In genomic region chr7:157268540-157268939, GRCh38 we compare ENCODE assay signal across 34 cellular contexts.
DNase-seq lines count a peak whose midpoint lies in the region; ATAC-seq and TF ChIP-seq lines count a peak whose summit lies in the region.
"Had no signal": no experiment of that assay in that cellular context is flagged by ENCODE, and none has a peak within 500 bp of the region (broad histone marks: within the 10 kb centered on the region; RNA-seq: fewer than 3 reads in every experiment).

No MANE protein-coding gene starts in this region.

- H3T11ph ChIP-seq in H9 (ENCODE audit: low read length): no peak overlapping the region

- no peak overlapping the region for H3K23ac ChIP-seq in H9 (ENCODE audit: insufficient read length, low read depth, low read length)
- peak overlapping the region; percentile 0 for H3K23ac ChIP-seq in neuronal stem cell (ENCODE audit: low read depth, low read length, poor library complexity)

- no peak overlapping the region for H3K9ac ChIP-seq in H9 (ENCODE audit: extremely low read depth, insufficient read length, low read length)
- H3K9ac ChIP-seq in neuronal stem cell (ENCODE audit: low read depth, low read length, poor library complexity): no peak overlapping the region

- no peaks in the 10 kb centered on the region for H3K79me2 ChIP-seq in H9 (ENCODE audit: insufficient read depth, low read length)

- H3K4ac ChIP-seq in H9 (ENCODE audit: low read depth, low read length) (no peak overlapping the region), neuronal stem cell (ENCODE audit: low read length) (no peak overlapping the region)

- H4K91ac ChIP-seq in H9 (ENCODE audit: insufficient read length, low read depth, low read length): no peak overlapping the region
- H4K91ac ChIP-seq in neuronal stem cell (ENCODE audit: low read depth, low read length, poor library complexity): no peak overlapping the region

- no peaks in the 10 kb centered on the region for H3K9me3 Mint-ChIP-seq in H9
- no peaks in the 10 kb centered on the region for H3K9me3 Mint-ChIP-seq in endothelial cell (ENCODE audit: unreplicated experiment)
- H3K9me3 Mint-ChIP-seq in activated CD4-positive, alpha-beta T cell treated with anti-CD3 and anti-CD28 coated beads for 36 hours (ENCODE audit: low read depth): no peaks in the 10 kb centered on the region
- H3K9me3 Mint-ChIP-seq: activated CD8-positive, alpha-beta T cell treated with anti-CD3 and anti-CD28 coated beads for 36 hours had no signal

- WGBS in H9 (ENCODE audit: extremely low coverage, insufficient read length, low lambda C conversion rate): no CpG with 5 or more reads among the region's 13 CpGs
- WGBS in neuronal stem cell (ENCODE audit: extremely low coverage in 2 of 2, insufficient read length in 2 of 2, insufficient replicate concordance in 1 of 2), 2 donors: no CpG with 5 or more reads among the region's 13 CpGs

- H3K14ac ChIP-seq in H9 (ENCODE audit: insufficient read depth, low read length) (no peak overlapping the region), neuronal stem cell (ENCODE audit: low read length) (no peak overlapping the region)

- CTCF ChIA-PET in RWPE1 (lab: Yijun Ruan, JAX): no interaction called here
- CTCF ChIA-PET in activated CD4-positive, alpha-beta T cell treated with anti-CD3 and anti-CD28 coated beads for 36 hours (lab: Charles Lee): interaction anchor here (0.6 to 0.7 kb wide), 2 partner anchors 70 to 126 kb away, joined by 3 to 4 read pairs; no protein-coding TSS in a partner anchor

- no peak overlapping the region for H3K56ac ChIP-seq in H9 (ENCODE audit: insufficient read length, low read depth, low read length)

- POLR2A ChIA-PET in RWPE1 (lab: Yijun Ruan, JAX; ENCODE audit: low non-redundant PET): no interaction called here
- POLR2A ChIA-PET in activated CD4-positive, alpha-beta T cell treated with anti-CD3 and anti-CD28 coated beads for 36 hours (lab: Charles Lee): interaction anchor here (0.6 kb wide), 1 partner anchor 317 kb away, joined by 14 read pairs; no protein-coding TSS in a partner anchor

- ATAC-seq in GM19467 (IDR thresholded peaks at IDR 0.05; ENCODE audit: unreplicated experiment) (no peak), GM21737 (IDR thresholded peaks at IDR 0.05; ENCODE audit: unreplicated experiment) (no peak)
- ATAC-seq in activated CD4-positive, alpha-beta T cell treated with anti-CD3 and anti-CD28 coated beads for 36 hours: no peak
- ATAC-seq: activated CD4-positive, CD25-positive, alpha-beta regulatory T cell treated with anti-CD3 and anti-CD28 coated beads, Interleukin-2, amount 50 U/mL, for 24 hours; activated CD8-positive, alpha-beta T cell treated with anti-CD3 and anti-CD28 coated beads for 36 hours; body of pancreas; left cardiac atrium; stimulated activated naive CD8-positive, alpha-beta T cell treated with anti-CD3 and anti-CD28 coated beads, Interleukin-15, Interleukin-2, amounts not matched to agents 100 U/mL and 50 U/mL, for 24 hours had no signal

- H3K36me3 ChIP-seq in neuronal stem cell (replicated peaks in 1 of 2; ENCODE audit: control insufficient read depth in 2 of 2, insufficient read depth in 2 of 2, low read length in 2 of 2): peaks cover 30 to 82% of the 10 kb centered on the region in 2 donors
- H3K36me3 ChIP-seq: uterus had no signal

- no peak for DNase-seq in H9
- no peak for DNase-seq in RWPE1 (ENCODE audit: low spot score)
- DNase-seq in endothelial cell (ENCODE audit: low spot score): no peak
- DNase-seq in neuronal stem cell (ENCODE audit: low spot score): no peak
- no peak for DNase-seq in caudate nucleus (lab: John Stamatoyannopoulos, UW)
- DNase-seq in activated CD4-positive, alpha-beta T cell treated with anti-CD3 and anti-CD28 coated beads for 36 hours: no peak
- DNase-seq: activated CD8-positive, alpha-beta T cell treated with anti-CD3 and anti-CD28 coated beads for 36 hours; activated naive CD4-positive, alpha-beta T cell; activated T-cell treated with anti-CD3 and anti-CD28 coated beads, Interleukin-2, amount 50 U/mL, for 1 hour; DMS53; erythroblast; foreskin melanocyte; GDM1; left cardiac atrium; NCI-H1048; NCI-H1694; NCI-H2171; NCI-H524; NK-92 treated with Interleukin-12 subunit alpha and Interleukin-12 subunit beta, amount 100 ng/mL, for 24 hours; SIG-M5; stimulated activated CD4-positive, alpha-beta T cell treated with anti-CD3 and anti-CD28 coated beads, Interleukin-15, amount 100 ng/mL, for 24 hours; stimulated activated naive CD8-positive, alpha-beta T cell treated with anti-CD3 and anti-CD28 coated beads, Interleukin-15, Interleukin-2, amounts not matched to agents 100 U/mL and 50 U/mL, for 24 hours; SW 1271; uterus had no signal

- H3K4me2 ChIP-seq in H9 (ENCODE audit: insufficient read depth, insufficient read length, low read length) (no peak overlapping the region), neuronal stem cell (ENCODE audit: insufficient read depth, low read length, poor library complexity, severe bottlenecking) (no peak overlapping the region)
- H3K4me2 ChIP-seq: BLaER1 treated with 17β-estradiol and CSF1 and Interleukin-3, amounts not matched to agents 10 nM and 100 nM; PC-9 had no signal

- H2BK5ac ChIP-seq in H9 (ENCODE audit: insufficient read length, low read length) (no peak overlapping the region), neuronal stem cell (ENCODE audit: low read length) (no peak overlapping the region)

- H3K4me1 Mint-ChIP-seq in H9 (peaks cover 11 to 12% of the 10 kb centered on the region in 2 experiments), endothelial cell (ENCODE audit: unreplicated experiment) (peaks cover 3% of the 10 kb centered on the region)
- H3K4me1 Mint-ChIP-seq in activated CD4-positive, alpha-beta T cell treated with anti-CD3 and anti-CD28 coated beads for 36 hours: peaks cover 4% of the 10 kb centered on the region

- H4K8ac ChIP-seq in H9 (replicated peaks; ENCODE audit: insufficient read length, low read depth, low read length) (no peak overlapping the region), neuronal stem cell (ENCODE audit: low read depth, low read length) (no peak overlapping the region)

- H2AK5ac ChIP-seq in H9 (ENCODE audit: insufficient read length, low read length) (no peak overlapping the region), neuronal stem cell (ENCODE audit: low read depth, low read length) (no peak overlapping the region)

- no peak overlapping the region for H3K27ac ChIP-seq in H9 (ENCODE audit: insufficient read length, low read depth, low read length)
- H3K27ac ChIP-seq in RWPE1: peak overlapping the region; percentile 24; the same call in 1 of the 2 replicates
- no peak overlapping the region for H3K27ac ChIP-seq in neuronal stem cell (replicated peaks; ENCODE audit: low read length)
- no peak overlapping the region for H3K27ac ChIP-seq in caudate nucleus (ENCODE audit: low read depth, low read length)
- H3K27ac ChIP-seq: BLaER1 treated with 17β-estradiol and CSF1 and Interleukin-3, amounts not matched to agents 10 nM and 100 nM; body of pancreas; HL-60; neutrophil; PC-9; prostate gland; uterus had no signal

- H3K9me3 ChIP-seq in H9 (ENCODE audit: control insufficient read depth, low read depth, low read length) (no peaks in the 10 kb centered on the region), neuronal stem cell (replicated peaks in 1 of 2; ENCODE audit: control insufficient read depth in 2 of 2, insufficient read depth in 1 of 2, low read depth in 1 of 2, low read length in 2 of 2) (no peaks in the 10 kb centered on the region)
- H3K9me3 ChIP-seq: BLaER1 treated with 17β-estradiol and CSF1 and Interleukin-3, amounts not matched to agents 10 nM and 100 nM; body of pancreas; neutrophil; prostate gland; thoracic aorta; uterus had no signal

- H3K4me1 ChIP-seq in H9 (ENCODE audit: insufficient read depth, low read length) (no peaks in the 10 kb centered on the region), neuronal stem cell (ENCODE audit: control insufficient read depth in 2 of 2, insufficient read depth in 1 of 2, low read depth in 1 of 2, low read length in 2 of 2) (no peaks in the 10 kb centered on the region)

- H3K23me2 ChIP-seq in H9 (ENCODE audit: insufficient read length, low read depth, low read length, poor library complexity, severe bottlenecking): no peaks in the 10 kb centered on the region

- no peak overlapping the region for H4K5ac ChIP-seq in H9 (ENCODE audit: insufficient read length, low read depth, low read length)

- H3K27me3 ChIP-seq in H9 (ENCODE audit: insufficient read depth, low read length): no peaks in the 10 kb centered on the region
- H3K27me3 ChIP-seq in neuronal stem cell (ENCODE audit: control insufficient read depth in 3 of 3, insufficient read depth in 3 of 3, low read depth in 1 of 3, low read length in 3 of 3): peaks cover 0 to 2% (median 0%) of the 10 kb centered on the region in 3 experiments
- H3K27me3 ChIP-seq: BLaER1 treated with 17β-estradiol and CSF1 and Interleukin-3, amounts not matched to agents 10 nM and 100 nM; body of pancreas; neutrophil; uterus had no signal

- H3K79me1 ChIP-seq in H9 (ENCODE audit: insufficient read depth, low read depth, low read length, poor library complexity, severe bottlenecking) (no peaks in the 10 kb centered on the region), neuronal stem cell (ENCODE audit: low read depth, low read length) (no peaks in the 10 kb centered on the region)

- H3K27ac Mint-ChIP-seq in H9 (peak overlapping the region; percentile 22 to 49 (median 44); a peak in 3 of 7 replicates), endothelial cell (ENCODE audit: unreplicated experiment) (no peak overlapping the region)
- no peak overlapping the region for H3K27ac Mint-ChIP-seq in activated CD4-positive, alpha-beta T cell treated with anti-CD3 and anti-CD28 coated beads for 36 hours
- H3K27ac Mint-ChIP-seq: activated CD8-positive, alpha-beta T cell treated with anti-CD3 and anti-CD28 coated beads for 36 hours had no signal

- H2BK15ac ChIP-seq in H9 (ENCODE audit: low read depth, low read length) (no peak overlapping the region), neuronal stem cell (ENCODE audit: low read length) (no peak overlapping the region)

- no peak overlapping the region for H2BK12ac ChIP-seq in H9 (ENCODE audit: insufficient read length, low read depth, low read length)
- H2BK12ac ChIP-seq in neuronal stem cell (ENCODE audit: low read length): no peak overlapping the region

- H3K36me3 Mint-ChIP-seq in H9 (ENCODE audit: insufficient read depth in 1 of 3, low read depth in 3 of 3) (peaks cover 23 to 50% (median 46%) of the 10 kb centered on the region in 3 experiments; a peak in 6 of 7 replicates), endothelial cell (ENCODE audit: low read depth, unreplicated experiment) (peaks cover 40% of the 10 kb centered on the region)
- peaks cover 32% of the 10 kb centered on the region for H3K36me3 Mint-ChIP-seq in activated CD4-positive, alpha-beta T cell treated with anti-CD3 and anti-CD28 coated beads for 36 hours (ENCODE audit: low read depth)

- H3K18ac ChIP-seq in H9 (ENCODE audit: insufficient read length, low read depth, low read length): no peak overlapping the region
- no peak overlapping the region for H3K18ac ChIP-seq in neuronal stem cell (ENCODE audit: low read length)

- H3K4me3 ChIP-seq in neuronal stem cell (ENCODE audit: low read length in 2 of 2): no peak overlapping the region
- H3K4me3 ChIP-seq: BLaER1 treated with 17β-estradiol and CSF1 and Interleukin-3, amounts not matched to agents 10 nM and 100 nM; body of pancreas; PC-9; prostate gland; thoracic aorta; uterus had no signal

- intact Hi-C loops in activated CD4-positive, alpha-beta T cell treated with anti-CD3 and anti-CD28 coated beads for 36 hours (cut with DNase I, micrococcal nuclease): no loop called here

- no peaks in the 10 kb centered on the region for H3K27me3 Mint-ChIP-seq in H9 (ENCODE audit: low read depth)
- peaks cover 5% of the 10 kb centered on the region for H3K27me3 Mint-ChIP-seq in endothelial cell (ENCODE audit: unreplicated experiment)
- no peaks in the 10 kb centered on the region for H3K27me3 Mint-ChIP-seq in activated CD4-positive, alpha-beta T cell treated with anti-CD3 and anti-CD28 coated beads for 36 hours
- H3K27me3 Mint-ChIP-seq: activated CD8-positive, alpha-beta T cell treated with anti-CD3 and anti-CD28 coated beads for 36 hours had no signal

- H2AFZ ChIP-seq in H9 (ENCODE audit: low read length): no peak overlapping the region
- H2AFZ ChIP-seq in neuronal stem cell (ENCODE audit: low read length): no peak overlapping the region
- H2AFZ ChIP-seq: PC-9 had no signal

- H2BK120ac ChIP-seq in H9 (ENCODE audit: low read depth, low read length, poor library complexity, severe bottlenecking): no peak overlapping the region
- H2BK120ac ChIP-seq in neuronal stem cell (ENCODE audit: low read depth, low read length): no peak overlapping the region

- no peak overlapping the region for H3K4me3 Mint-ChIP-seq in H9
- H3K4me3 Mint-ChIP-seq in endothelial cell (ENCODE audit: unreplicated experiment): peak overlapping the region; percentile 35
- no peak overlapping the region for H3K4me3 Mint-ChIP-seq in activated CD4-positive, alpha-beta T cell treated with anti-CD3 and anti-CD28 coated beads for 36 hours
- H3K4me3 Mint-ChIP-seq: activated CD8-positive, alpha-beta T cell treated with anti-CD3 and anti-CD28 coated beads for 36 hours had no signal

- no peaks in the 10 kb centered on the region for H4K20me1 ChIP-seq in H9 (ENCODE audit: control insufficient read depth, insufficient read depth, insufficient read length)

- TF ChIP-seq CTCF in H9 (conservative IDR thresholded peaks at IDR 0.05) (no peak), RWPE1 (conservative IDR thresholded peaks at IDR 0.05; ENCODE audit: low read depth) (no peak), endothelial cell (IDR thresholded peaks at IDR 0.05; ENCODE audit: unreplicated experiment) (no peak)

- no peak overlapping the region for H2BK20ac ChIP-seq in H9 (ENCODE audit: low read depth, low read length, poor library complexity, severe bottlenecking)

Comparison
In these comparisons a context has a peak if more than half of its experiments do, and no peak if none do; other contexts are left out.
1. H3K27ac Mint-ChIP-seq: peak in H9 (3 of 3); none in endothelial cell (single experiment) and activated CD4-positive, alpha-beta T cell treated with anti-CD3 and anti-CD28 coated beads for 36 hours (single experiment).